ENCODE assay signal across 22 cellular contexts in the genomic region with DNA sequence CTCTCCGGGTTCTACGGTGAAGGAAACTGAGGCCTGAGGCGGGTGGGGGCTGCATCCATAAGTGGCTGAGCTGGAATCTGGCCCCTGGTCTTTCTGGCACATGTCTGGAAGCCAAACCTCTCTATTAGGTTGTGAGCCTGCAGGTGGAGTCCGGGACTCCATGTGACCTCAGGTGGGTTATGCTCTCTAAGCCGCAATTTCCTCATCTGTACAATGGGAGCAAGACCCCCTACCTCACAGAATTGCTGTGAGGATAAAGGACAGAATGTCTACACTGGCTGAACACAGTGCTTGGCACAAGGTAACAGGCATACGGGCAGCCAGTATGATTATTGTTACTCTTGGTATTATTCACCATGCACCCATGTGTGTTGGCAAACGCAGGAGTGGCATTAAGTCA.
"Had no signal": no experiment of that assay in that cellular context is flagged by ENCODE, and none has a peak within 500 bp of the region (broad histone marks: within the 10 kb centered on the region; RNA-seq: fewer than 3 reads in every experiment).

No MANE protein-coding gene starts in this region.

- H3K27ac Mint-ChIP-seq: activated naive CD8-positive, alpha-beta T cell treated with anti-CD3 and anti-CD28 coated beads for 36 hours; activated T-cell treated with anti-CD3 and anti-CD28 coated beads, Interleukin-2, amount 50 U/mL, for 24 hours; endodermal cell; memory B cell; stimulated activated memory B cell treated with anti-CD40 and anti-IgM and Interleukin-4, amounts not matched to agents 10 μg/mL and 1 μg/mL and 100 μg/mL, for 72 hours had no signal

- H3K9me3 Mint-ChIP-seq: activated naive CD8-positive, alpha-beta T cell treated with anti-CD3 and anti-CD28 coated beads for 36 hours; activated T-cell treated with anti-CD3 and anti-CD28 coated beads, Interleukin-2, amount 50 U/mL, for 24 hours; endodermal cell; memory B cell; stimulated activated memory B cell treated with anti-CD40 and anti-IgM and Interleukin-4, amounts not matched to agents 10 μg/mL and 1 μg/mL and 100 μg/mL, for 72 hours; WTC11 had no signal

- H3K36me3 ChIP-seq: uterus had no signal

- H3K27me3 ChIP-seq: heart left ventricle, sigmoid colon, transverse colon, uterus had no signal

- ATAC-seq: heart left ventricle; left cardiac atrium; mucosa of descending colon; stimulated activated memory B cell treated with anti-CD40 and anti-IgM and Interleukin-4, amounts not matched to agents 10 μg/mL and 1 μg/mL and 100 μg/mL, for 72 hours; WTC11 had no signal

- H3K4me3 Mint-ChIP-seq: activated naive CD8-positive, alpha-beta T cell treated with anti-CD3 and anti-CD28 coated beads for 36 hours; activated T-cell treated with anti-CD3 and anti-CD28 coated beads, Interleukin-2, amount 50 U/mL, for 24 hours; endodermal cell; memory B cell; stimulated activated memory B cell treated with anti-CD40 and anti-IgM and Interleukin-4, amounts not matched to agents 10 μg/mL and 1 μg/mL and 100 μg/mL, for 72 hours; WTC11 had no signal

- H3K4me2 ChIP-seq: smooth muscle cell had no signal

- H3K9me3 ChIP-seq: heart left ventricle, mucosa of descending colon, sigmoid colon, transverse colon, uterus had no signal

- H3K36me3 Mint-ChIP-seq: activated naive CD8-positive, alpha-beta T cell treated with anti-CD3 and anti-CD28 coated beads for 36 hours; memory B cell; stimulated activated memory B cell treated with anti-CD40 and anti-IgM and Interleukin-4, amounts not matched to agents 10 μg/mL and 1 μg/mL and 100 μg/mL, for 72 hours had no signal

- FAIRE-seq: islet of Langerhans had no signal

- H3K27ac ChIP-seq: sigmoid colon, transverse colon had no signal

- DNase-seq: activated CD4-positive, alpha-beta T cell treated with anti-CD3 and anti-CD28 coated beads, Interleukin-2, amount 50 U/mL, for 4 hours; activated CD8-positive, alpha-beta memory T cell treated with anti-CD3 and anti-CD28 coated beads for 24 hours; activated CD8-positive, alpha-beta memory T cell treated with anti-CD3 and anti-CD28 coated beads, Interleukin-2, amount 50 U/mL, for 4 hours; activated naive CD4-positive, alpha-beta T cell treated with Interleukin-2 at 50 U/mL for 16 hours; activated naive CD8-positive, alpha-beta T cell treated with anti-CD3 and anti-CD28 coated beads for 36 hours; activated T-cell treated with anti-CD3 and anti-CD28 coated beads, Interleukin-2, amount 50 U/mL, for 24 hours; cortex of kidney; endodermal cell; heart left ventricle; left cardiac atrium; occipital lobe; sigmoid colon; stimulated activated CD4-positive, alpha-beta T cell treated with anti-CD3 and anti-CD28 coated beads, Interleukin-15, amount 100 ng/mL, for 24 hours; T1000; transverse colon; uterus had no signal

- H3K4me3 ChIP-seq: heart left ventricle, mucosa of descending colon, sigmoid colon, smooth muscle cell, transverse colon, uterus had no signal
